ENCODE assay signal across 8 cellular contexts in the genomic region with DNA sequence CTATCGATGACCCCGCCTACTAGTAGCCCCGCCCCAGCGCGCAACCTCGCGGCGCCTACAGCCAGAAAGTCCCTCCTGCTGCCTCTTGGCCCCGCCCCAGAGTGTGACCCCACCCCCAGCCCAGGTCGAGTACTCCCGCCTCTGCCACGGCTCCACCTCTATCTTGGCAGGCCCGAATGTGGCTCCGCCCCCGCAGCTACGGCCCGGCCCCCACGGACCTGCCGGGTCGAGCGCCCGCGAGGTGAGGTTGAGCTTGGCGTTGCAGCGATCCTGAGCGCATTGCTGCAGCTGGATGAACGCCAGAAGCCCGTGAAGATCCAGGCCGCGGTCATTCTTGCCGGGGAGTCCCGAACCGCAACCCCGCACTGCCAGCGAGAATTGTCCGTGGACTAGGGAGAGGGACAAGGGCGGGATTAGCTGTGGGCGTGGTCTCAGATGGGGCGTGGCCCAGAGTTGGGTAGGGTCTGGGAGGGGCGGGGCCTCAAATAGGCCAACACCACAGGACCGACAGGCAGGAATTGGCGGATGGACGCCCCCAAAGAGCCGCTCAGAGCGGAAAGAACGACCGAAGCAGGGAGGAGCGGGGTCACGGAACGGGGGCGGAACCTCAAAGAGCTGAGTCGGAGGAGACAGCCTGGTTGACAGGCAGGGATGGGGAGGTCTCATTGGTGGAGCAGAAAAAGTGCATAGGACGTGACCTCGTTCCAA. TPM values are rescaled to one million over a fixed set of nuclear protein-coding genes. Genes with fewer than 3 reads are reported as not detected.
DNase-seq lines count a peak whose midpoint lies in the region; ATAC-seq and TF ChIP-seq lines count a peak whose summit lies in the region.

No MANE protein-coding gene starts in this region.

- no peak overlapping the region for H3K14ac ChIP-seq in H9 (ENCODE audit: insufficient read depth, low read length)

- no peaks in the 10 kb centered on the region; a peak in 2 of 7 replicates for H3K36me3 Mint-ChIP-seq in H9 (ENCODE audit: insufficient read depth in 1 of 3, low read depth in 3 of 3)
- peaks cover 6% of the 10 kb centered on the region for H3K36me3 Mint-ChIP-seq in activated naive CD4-positive, alpha-beta T cell treated with anti-CD3 and anti-CD28 coated beads, Interleukin-2, amount 50 U/mL, for 24 hours

- H3K4me2 ChIP-seq in H9 (ENCODE audit: insufficient read depth, insufficient read length, low read length) (peak overlapping the region; percentile 78), SK-N-SH (peak overlapping the region; percentile 90)

- H2BK120ac ChIP-seq in H9 (ENCODE audit: low read depth, low read length, poor library complexity, severe bottlenecking) = no peak overlapping the region

- no peak overlapping the region for H3K56ac ChIP-seq in H9 (ENCODE audit: insufficient read length, low read depth, low read length)

- no peaks in the 10 kb centered on the region for H3K9me3 Mint-ChIP-seq in H9
- no peaks in the 10 kb centered on the region for H3K9me3 Mint-ChIP-seq in activated naive CD4-positive, alpha-beta T cell treated with anti-CD3 and anti-CD28 coated beads, Interleukin-2, amount 50 U/mL, for 24 hours

- TF ChIP-seq CTCF in H9 (conservative IDR thresholded peaks at IDR 0.05) = no peak
- TF ChIP-seq CTCF in SK-N-SH (IDR thresholded peaks at IDR 0.05) = no peak
- no peak for TF ChIP-seq CTCF in omental fat pad (IDR thresholded peaks at IDR 0.05)
- TF ChIP-seq CTCF in suprapubic skin (IDR thresholded peaks at IDR 0.05) = no peak

- H2AFZ ChIP-seq in H9 (ENCODE audit: low read length) (no peak overlapping the region), SK-N-SH (ENCODE audit: low read depth) (peak overlapping the region; percentile 97)

- H3K4ac ChIP-seq in H9 (ENCODE audit: low read depth, low read length) = no peak overlapping the region

- no peak overlapping the region for H2BK12ac ChIP-seq in H9 (ENCODE audit: insufficient read length, low read depth, low read length)

- no peak overlapping the region for H3K23ac ChIP-seq in H9 (ENCODE audit: insufficient read length, low read depth, low read length)

- no peak overlapping the region for H3K18ac ChIP-seq in H9 (ENCODE audit: insufficient read length, low read depth, low read length)

- H3K27me3 ChIP-seq in H9 (ENCODE audit: insufficient read depth, low read length) (no peaks in the 10 kb centered on the region; the same call in 1 of the 2 replicates), SK-N-SH (ENCODE audit: insufficient read depth) (no peaks in the 10 kb centered on the region), suprapubic skin (no peaks in the 10 kb centered on the region)

- no peak overlapping the region for H2BK20ac ChIP-seq in H9 (ENCODE audit: low read depth, low read length, poor library complexity, severe bottlenecking)

- POLR2A ChIA-PET in SK-N-SH (lab: Yijun Ruan, JAX) = interaction anchor here (1.3 to 1.4 kb wide), 2 partner anchors 11 to 65 kb away, joined by 3 to 5 read pairs; no protein-coding TSS in a partner anchor

- H3T11ph ChIP-seq in H9 (ENCODE audit: low read length) = no peak overlapping the region

- H4K8ac ChIP-seq in H9 (replicated peaks; ENCODE audit: insufficient read length, low read depth, low read length) = no peak overlapping the region

- H2BK15ac ChIP-seq in H9 (ENCODE audit: low read depth, low read length) = no peak overlapping the region

- H2BK5ac ChIP-seq in H9 (ENCODE audit: insufficient read length, low read length) = no peak overlapping the region

- H3K79me1 ChIP-seq in H9 (ENCODE audit: insufficient read depth, low read depth, low read length, poor library complexity, severe bottlenecking) = no peaks in the 10 kb centered on the region

- TF ChIP-seq EP300 in SK-N-SH (IDR thresholded peaks at IDR 0.05; ENCODE audit: borderline replicate concordance in 1 of 2, low read depth in 1 of 2, low read length in 1 of 2) (no peak), suprapubic skin (IDR thresholded peaks at IDR 0.05) (no peak)

- H3K27ac ChIP-seq in H9 (ENCODE audit: insufficient read length, low read depth, low read length) (no peak overlapping the region), SK-N-SH (ENCODE audit: low read depth in 2 of 2, low read length in 1 of 2) (peak overlapping the region; percentile 61 to 67; a peak in 3 of 4 replicates), suprapubic skin (peak overlapping the region; percentile 88)

- CTCF ChIA-PET in SK-N-SH (lab: Yijun Ruan, JAX) = interaction anchor here (0.7 to 3.0 kb wide), 8 partner anchors 11 to 72 kb away, joined by 3 to 16 read pairs (median 5); a partner anchor contains a TSS

- no peak for TF ChIP-seq RAD21 in SK-N-SH (IDR thresholded peaks at IDR 0.05; ENCODE audit: low read length)

- peaks cover 11% of the 10 kb centered on the region for H3K23me2 ChIP-seq in H9 (ENCODE audit: insufficient read length, low read depth, low read length, poor library complexity, severe bottlenecking)

- TF ChIP-seq POLR2A in suprapubic skin (IDR thresholded peaks at IDR 0.05) = no peak

- peaks cover 8% of the 10 kb centered on the region for H3F3A ChIP-seq in SK-N-SH (replicated peaks; ENCODE audit: insufficient read depth)

- DNase-seq in H9 = peak; percentile 99
- DNase-seq in M059J (ENCODE audit: low read depth) = peak; percentile 87
- peak; percentile 98 for DNase-seq in SK-N-SH
- peak; percentile 96 for DNase-seq in glomerular visceral epithelial cell (ENCODE audit: extremely low spot score)
- DNase-seq in omental fat pad (ENCODE audit: low spot score) = peak; percentile 97
- DNase-seq in suprapubic skin (ENCODE audit: low spot score in 2 of 2) = peak; percentile 99

- H3K4me1 Mint-ChIP-seq in H9 = peaks cover 11 to 14% of the 10 kb centered on the region in 2 experiments; a peak in 3 of 4 replicates
- peaks cover 65% of the 10 kb centered on the region for H3K4me1 Mint-ChIP-seq in activated naive CD4-positive, alpha-beta T cell treated with anti-CD3 and anti-CD28 coated beads, Interleukin-2, amount 50 U/mL, for 24 hours

- H3K79me2 ChIP-seq in H9 (ENCODE audit: insufficient read depth, low read length) (no peaks in the 10 kb centered on the region), SK-N-SH (ENCODE audit: insufficient read depth) (no peaks in the 10 kb centered on the region)

- H3K4me3 ChIP-seq in SK-N-SH (ENCODE audit: low read depth in 2 of 2, low read length in 1 of 2) (peak overlapping the region; percentile 65 to 88), suprapubic skin (peak overlapping the region; percentile 56)

- H3K27ac Mint-ChIP-seq in H9 = peak overlapping the region; percentile 62 to 99 (median 95); a peak in 5 of 7 replicates
- H3K27ac Mint-ChIP-seq in activated naive CD4-positive, alpha-beta T cell treated with anti-CD3 and anti-CD28 coated beads, Interleukin-2, amount 50 U/mL, for 24 hours = peak overlapping the region; percentile 91

- H3K9ac ChIP-seq in ES-I3 (ENCODE audit: low read depth, low read length) (peak overlapping the region; percentile 85; the same call in 1 of the 2 replicates), H9 (ENCODE audit: extremely low read depth, insufficient read length, low read length) (no peak overlapping the region), SK-N-SH (peak overlapping the region; percentile 21)

- H4K91ac ChIP-seq in H9 (ENCODE audit: insufficient read length, low read depth, low read length) = no peak overlapping the region

- H2AK5ac ChIP-seq in H9 (ENCODE audit: insufficient read length, low read length) = no peak overlapping the region

- H3K9me3 ChIP-seq in ES-I3 (ENCODE audit: control insufficient read depth, insufficient read depth, low read length) (no peaks in the 10 kb centered on the region), H9 (ENCODE audit: control insufficient read depth, low read depth, low read length) (no peaks in the 10 kb centered on the region), SK-N-SH (no peaks in the 10 kb centered on the region), suprapubic skin (no peaks in the 10 kb centered on the region)

- no CpG with 5 or more reads among the region's 54 CpGs for WGBS in H9 (ENCODE audit: extremely low coverage, insufficient read length, low lambda C conversion rate)
- WGBS in SK-N-SH (ENCODE audit: low lambda C conversion rate) = under 1% methylated on average over 44 of the region's 54 CpGs
- under 1% methylated on average over 45 of the region's 54 CpGs for WGBS in suprapubic skin

- H4K5ac ChIP-seq in H9 (ENCODE audit: insufficient read length, low read depth, low read length) = no peak overlapping the region

- peak; percentile 93 for ATAC-seq in omental fat pad (ENCODE audit: low FRiP score)

- peak overlapping the region; percentile 81 to 91 for H3K4me3 Mint-ChIP-seq in H9
- H3K4me3 Mint-ChIP-seq in activated naive CD4-positive, alpha-beta T cell treated with anti-CD3 and anti-CD28 coated beads, Interleukin-2, amount 50 U/mL, for 24 hours = peak overlapping the region; percentile 95

- H3K4me1 ChIP-seq in ES-I3 (ENCODE audit: insufficient read depth, low read length) = peaks cover 5% of the 10 kb centered on the region; the same call in 1 of the 2 replicates
- H3K4me1 ChIP-seq in H9 (ENCODE audit: insufficient read depth, low read length) = no peaks in the 10 kb centered on the region
- H3K4me1 ChIP-seq in SK-N-SH (ENCODE audit: control insufficient read depth in 1 of 2, insufficient read depth in 2 of 2, low read depth in 1 of 2, low read length in 1 of 2) = peaks cover 0 to 10% of the 10 kb centered on the region in 2 experiments; a peak in 1 of 4 replicates
- peaks cover 58% of the 10 kb centered on the region for H3K4me1 ChIP-seq in suprapubic skin

- no peaks in the 10 kb centered on the region for H3K9me2 ChIP-seq in SK-N-SH

- H3K36me3 ChIP-seq in ES-I3 (ENCODE audit: insufficient read depth, low read length) (no peaks in the 10 kb centered on the region), SK-N-SH (replicated peaks in 1 of 2; ENCODE audit: control insufficient read depth in 1 of 2, insufficient read depth in 2 of 2, low read length in 1 of 2) (no peaks in the 10 kb centered on the region), suprapubic skin (peaks cover 9% of the 10 kb centered on the region)

- H4K20me1 ChIP-seq in H9 (ENCODE audit: control insufficient read depth, insufficient read depth, insufficient read length) = no peaks in the 10 kb centered on the region
- no peaks in the 10 kb centered on the region for H4K20me1 ChIP-seq in SK-N-SH (ENCODE audit: insufficient read depth)

- peaks cover 48% of the 10 kb centered on the region for H3K27me3 Mint-ChIP-seq in H9 (ENCODE audit: low read depth)
- no peaks in the 10 kb centered on the region for H3K27me3 Mint-ChIP-seq in activated naive CD4-positive, alpha-beta T cell treated with anti-CD3 and anti-CD28 coated beads, Interleukin-2, amount 50 U/mL, for 24 hours

RNA-seq across cellular contexts. Expression of a gene that starts 1.9 kb away (rescaled TPM):
- total RNA-seq in H9 (2021) = 1.8 TPM in 2 replicates
- total RNA-seq in M059J (2014; rRNA removed; shearing (Covaris generic)) = 0.27 and 0.34 TPM in 2 replicates
- polyA plus RNA-seq in SK-N-SH (2012; rRNA removed) = 3.4 and 4.2 TPM in 2 replicates
- 2.3 and 2.8 TPM in 2 replicates for polyA plus RNA-seq in SK-N-SH (2012; cell fraction: cytosol; rRNA removed)
- polyA plus RNA-seq in SK-N-SH (2012; cell fraction: nucleus; rRNA removed) = 5.4 and 7.0 TPM in 2 replicates
- 10 to 100 TPM in 1 of 4 donors, 1 to 10 TPM in 1, under 1 TPM in 1, not detected in 1; 0.47 to 26.4 (median 1.9) TPM for total RNA-seq in omental fat pad
- total RNA-seq in suprapubic skin = 100 to 1,000 TPM; 185 to 612 (median 483) TPM

RNA-seq across cellular contexts. Expression of a gene that starts 41.0 kb away (rescaled TPM):
- total RNA-seq in H9 (2021) (6.7 and 8.5 TPM in 2 replicates), omental fat pad (1 to 10 TPM; 2.0 to 8.7 (median 3.9) TPM), suprapubic skin (100 to 1,000 TPM in 1 of 4 donors, 10 to 100 TPM in 3; 63.2 to 110 (median 72.2) TPM)
- 3.7 and 8.6 TPM in 2 replicates for total RNA-seq in M059J (2014; rRNA removed; shearing (Covaris generic))
- 10.9 and 15.6 TPM in 2 replicates for polyA plus RNA-seq in SK-N-SH (2012; rRNA removed)
- polyA plus RNA-seq in SK-N-SH (2012; cell fraction: cytosol; rRNA removed) = 8.9 and 10.8 TPM in 2 replicates
- 28.8 and 35.0 TPM in 2 replicates for polyA plus RNA-seq in SK-N-SH (2012; cell fraction: nucleus; rRNA removed)

RNA-seq across cellular contexts. Expression of a gene that starts 48.8 kb away (rescaled TPM):
- not detected in 2 replicates for total RNA-seq in H9 (2021)
- not detected in 2 replicates for total RNA-seq in M059J (2014; rRNA removed; shearing (Covaris generic))
- 0.07 and 0.32 TPM in 2 replicates for polyA plus RNA-seq in SK-N-SH (2012; rRNA removed)
- polyA plus RNA-seq in SK-N-SH (2012; cell fraction: cytosol; rRNA removed) = 0.13 and 0.17 TPM in 2 replicates
- polyA plus RNA-seq in SK-N-SH (2012; cell fraction: nucleus; rRNA removed) = 0.17 TPM in 1 of 2 replicates, not detected in the other
- total RNA-seq in omental fat pad = not detected
- total RNA-seq in suprapubic skin = not detected

Comparison
In these comparisons a context has a peak if more than half of its experiments do, and no peak if none do; other contexts are left out.
1. RNA of a gene that starts 1.9 kb away (total RNA-seq): 185 to 612 TPM in suprapubic skin; 0.47 to 26.4 TPM in omental fat pad, 1.8 TPM in H9 and 0.27 to 0.34 TPM in M059J; every median in the first group is over 4 times any median in the second.
2. Peak in every context shown above with its lines, with median percentiles within 50 percentile points of each other: DNase-seq.